ENCODE assay signal across 17 cellular contexts in genomic region chr3:120419797-120420196, GRCh38. TPM values are rescaled to one million over a fixed set of nuclear protein-coding genes. Genes with fewer than 3 reads are reported as not detected.
DNase-seq lines count a peak whose midpoint lies in the region; ATAC-seq and TF ChIP-seq lines count a peak whose summit lies in the region.
"Had no signal": no experiment of that assay in that cellular context is flagged by ENCODE, and none has a peak within 500 bp of the region (broad histone marks: within the 10 kb centered on the region; RNA-seq: fewer than 3 reads in every experiment).

No MANE protein-coding gene starts in this region.

- H2AFZ ChIP-seq in Karpas-422 (ENCODE audit: low read length): no peak overlapping the region

- intact Hi-C loops in left cardiac atrium (cut with DNase I): loop anchor here (2.0 to 5.0 kb wide), 4 partner anchors 33 to 177 kb away; partner anchors contain the start of gene FSTL1 (in 1 of the 2)

- no peak for TF ChIP-seq POLR2A in Peyer's patch (IDR thresholded peaks at IDR 0.05)

- H3K4me1 ChIP-seq in Peyer's patch (peaks cover 0 to 35% (median 0%) of the 10 kb centered on the region in 4 donors), Karpas-422 (ENCODE audit: low read length) (peaks cover 16% of the 10 kb centered on the region)

- ATAC-seq in left cardiac atrium: peak; percentile 43 to 54
- ATAC-seq in HG03442 (IDR thresholded peaks at IDR 0.05; ENCODE audit: unreplicated experiment): no peak
- ATAC-seq: esophagus mucosa, SK-N-SH treated with all-trans-retinoic acid at 6 μM for 48 hours had no signal

- in situ Hi-C loops in brain microvascular endothelial cell (cut with HindIII; ENCODE audit: low pct_ligation_motif_present, low sequenced_read_pairs): no loop called here

- H3K9me3 ChIP-seq in Peyer's patch (no peaks in the 10 kb centered on the region), Karpas-422 (ENCODE audit: low read length) (no peaks in the 10 kb centered on the region)

- no peak for TF ChIP-seq CTCF in brain microvascular endothelial cell (IDR thresholded peaks at IDR 0.05; ENCODE audit: low read depth, low read length, missing control alignments)
- no peak for TF ChIP-seq CTCF in Peyer's patch (IDR thresholded peaks at IDR 0.05)

- H3K36me3 ChIP-seq in brain microvascular endothelial cell (replicated peaks) (peaks cover 19% of the 10 kb centered on the region), Peyer's patch (no peaks in the 10 kb centered on the region), Karpas-422 (ENCODE audit: insufficient read depth, low read length) (no peaks in the 10 kb centered on the region)
- H3K36me3 ChIP-seq: WERI-Rb-1 had no signal

- H4K20me1 ChIP-seq in Karpas-422 (ENCODE audit: insufficient read depth, low read depth, low read length): no peaks in the 10 kb centered on the region

- H3K27me3 ChIP-seq in brain microvascular endothelial cell (replicated peaks): no peaks in the 10 kb centered on the region
- no peaks in the 10 kb centered on the region for H3K27me3 ChIP-seq in Peyer's patch
- H3K27me3 ChIP-seq in Karpas-422 (ENCODE audit: low read length): no peaks in the 10 kb centered on the region

- no peak overlapping the region for H3K9ac ChIP-seq in Karpas-422 (ENCODE audit: low read length)

- no peak overlapping the region for H3K4me2 ChIP-seq in Karpas-422 (ENCODE audit: low read depth, low read length, poor library complexity, severe bottlenecking)

- no peaks in the 10 kb centered on the region for H3K9me2 ChIP-seq in Karpas-422 (replicated peaks; ENCODE audit: insufficient read depth, low read length)

- peak overlapping the region; percentile 9 for H3K27ac ChIP-seq in brain microvascular endothelial cell
- peak overlapping the region in 1 of 4 donors; percentile 77 for H3K27ac ChIP-seq in Peyer's patch
- no peak overlapping the region for H3K27ac ChIP-seq in Karpas-422 (ENCODE audit: low read length)
- H3K27ac ChIP-seq: WERI-Rb-1 had no signal

- DNase-seq in brain microvascular endothelial cell: no peak
- DNase-seq in left cardiac atrium: peak; percentile 48
- DNase-seq in pons (ENCODE audit: low spot score): peak; percentile 42
- no peak for DNase-seq in Peyer's patch
- DNase-seq in Karpas-422: no peak
- no peak for DNase-seq in COLO829 (ENCODE audit: low spot score)
- DNase-seq: activated naive CD4-positive, alpha-beta T cell treated with Interleukin-2 at 50 U/mL for 16 hours; CD4-positive, CD25-positive, alpha-beta regulatory T cell; mesendoderm; NCI-H1105 treated with DMSO at 0.1 percent for 48 hours; NCI-H446; OCI-M1; stimulated activated CD4-positive, alpha-beta T cell treated with anti-CD3 and anti-CD28 coated beads, Interleukin-2, amount 100 ng/mL, for 24 hours; WERI-Rb-1 had no signal

- no peak overlapping the region for H3K4me3 ChIP-seq in brain microvascular endothelial cell (ENCODE audit: low read depth, low read length)
- H3K4me3 ChIP-seq in Peyer's patch: no peak overlapping the region
- H3K4me3 ChIP-seq in Karpas-422 (ENCODE audit: low read length): no peak overlapping the region

- no peaks in the 10 kb centered on the region for H3K79me2 ChIP-seq in Karpas-422 (ENCODE audit: low read length)

RNA-seq across cellular contexts. Expression of gene FSTL1, which starts 31.0 kb away (rescaled TPM):
- total RNA-seq in left cardiac atrium (100 to 1,000 TPM; 376 to 503 TPM), Peyer's patch (10 to 100 TPM; 22.2 to 84.2 (median 59.8) TPM)
- total RNA-seq in Karpas-422 (2014; rRNA removed; shearing (Covaris generic); ENCODE audit: low replicate concordance): not detected in 2 replicates

Comparison
In these comparisons a context has a peak if more than half of its experiments do, and no peak if none do; other contexts are left out.
1. DNase-seq: peak in left cardiac atrium (single experiment) and pons (single experiment); none in brain microvascular endothelial cell (single experiment), Peyer's patch (0 of 3), Karpas-422 (single experiment) and COLO829 (single experiment).
2. RNA of gene FSTL1, which starts 31.0 kb away (total RNA-seq): 376 to 503 TPM in left cardiac atrium and 22.2 to 84.2 TPM in Peyer's patch; not detected in Karpas-422; every median in the first group is over 10 times any median in the second.